Comparison of ENCODE assay signal across 4 cellular contexts in genomic region chr6:88577461-88577860, GRCh38.
"Had no signal": no experiment of that assay in that cellular context is flagged by ENCODE, and none has a peak within 500 bp of the region (broad histone marks: within the 10 kb centered on the region; RNA-seq: fewer than 3 reads in every experiment).

No MANE protein-coding gene starts in this region.

- DNase-seq: IMR-90, KBM-7 had no signal

- ATAC-seq: HepG2, K562 had no signal

- H3K4me3 ChIP-seq: K562 had no signal
